In genomic region chr16:73714976-73715375, GRCh38 we compare ENCODE assay signal across 26 cellular contexts.
A peak's percentile ranks its signal among the peaks of the same experiment; 100 is the strongest.
DNase-seq lines count a peak whose midpoint lies in the region; ATAC-seq, FAIRE-seq and TF ChIP-seq lines count a peak whose summit lies in the region.
"Had no signal": no experiment of that assay in that cellular context is flagged by ENCODE, and none has a peak within 500 bp of the region (broad histone marks: within the 10 kb centered on the region; RNA-seq: fewer than 3 reads in every experiment).

No MANE protein-coding gene starts in this region.

- no peaks in the 10 kb centered on the region for H3K79me1 ChIP-seq in mesenchymal stem cell (replicated peaks; ENCODE audit: low read length, poor library complexity, severe bottlenecking)

- no peak overlapping the region for H3K4me3 Mint-ChIP-seq in GM23338
- H3K4me3 Mint-ChIP-seq: CD4-positive, alpha-beta T cell had no signal

- no peaks in the 10 kb centered on the region; the same call in 2 of the 3 replicates for H3K9me3 Mint-ChIP-seq in GM23338

- H2BK120ac ChIP-seq in mesenchymal stem cell (ENCODE audit: low read depth, low read length) = no peak overlapping the region

- no peaks in the 10 kb centered on the region for H3F3A ChIP-seq in GM23338 (replicated peaks; ENCODE audit: low read depth)

- no TSS peak for BruUV-seq in GM12878 (replicated peaks; lab: Mats Ljungman, UMichigan)

- no peak overlapping the region for H4K8ac ChIP-seq in mesenchymal stem cell (ENCODE audit: low read length)

- TF ChIP-seq EP300 in GM12878 (IDR thresholded peaks at IDR 0.05; ENCODE audit: borderline replicate concordance in 1 of 2, control insufficient read depth in 1 of 2, low read depth in 2 of 2, low read length in 2 of 2) = no peak

- H3K4me2 ChIP-seq in GM23338 (no peak overlapping the region), GM12878 (ENCODE audit: control insufficient read depth, insufficient read depth) (no peak overlapping the region), mesenchymal stem cell (ENCODE audit: low read length, poor library complexity, severe bottlenecking) (no peak overlapping the region)
- H3K4me2 ChIP-seq: BLaER1 treated with 17β-estradiol and CSF1 and Interleukin-3, amounts not matched to agents 10 nM and 100 nM had no signal

- no peak for TF ChIP-seq RAD21 in GM12878 (IDR thresholded peaks at IDR 0.05; ENCODE audit: insufficient read depth, low read depth, low read length)

- POLR2A ChIA-PET in GM12878 (lab: Charles Lee) = no interaction called here

- TF ChIP-seq CTCF in GM12864 (IDR thresholded peaks at IDR 0.05; ENCODE audit: low read depth, low read length, missing control alignments) (no peak), GM23338 (conservative IDR thresholded peaks at IDR 0.05; ENCODE audit: low read depth in 2 of 2) (no peak), GM12878 (IDR thresholded peaks at IDR 0.05 in 2 of 3, conservative IDR thresholded peaks at IDR 0.05 in 1 of 3; ENCODE audit: control insufficient read depth in 2 of 3, extremely low read depth in 1 of 3, insufficient read depth in 1 of 3, low read depth in 3 of 3, low read length in 3 of 3) (no peak)

- H3K4me1 ChIP-seq in GM23338 (ENCODE audit: insufficient read depth) (peaks cover 29% of the 10 kb centered on the region), GM12878 (ENCODE audit: control insufficient read depth, insufficient read depth, low read length) (no peaks in the 10 kb centered on the region; the same call in 1 of the 2 replicates), mesenchymal stem cell (ENCODE audit: control insufficient read depth, insufficient read depth, low read depth, low read length) (no peaks in the 10 kb centered on the region)
- H3K4me1 ChIP-seq in effector memory CD4-positive, alpha-beta T cell (ENCODE audit: control insufficient read depth, insufficient read depth, low read length, poor library complexity, severe bottlenecking) = no peaks in the 10 kb centered on the region

- no peaks in the 10 kb centered on the region for H3K36me3 ChIP-seq in GM23338 (ENCODE audit: insufficient read depth)
- no peaks in the 10 kb centered on the region for H3K36me3 ChIP-seq in GM12878 (ENCODE audit: control insufficient read depth in 2 of 2, insufficient read depth in 2 of 2, low read length in 1 of 2)
- H3K36me3 ChIP-seq in mesenchymal stem cell (ENCODE audit: control insufficient read depth in 1 of 2, insufficient read depth in 2 of 2, low read depth in 1 of 2, low read length in 2 of 2) = no peaks in the 10 kb centered on the region
- H3K36me3 ChIP-seq in effector memory CD4-positive, alpha-beta T cell (ENCODE audit: control insufficient read depth, insufficient read depth, low read length) = no peaks in the 10 kb centered on the region
- H3K36me3 ChIP-seq: BLaER1 treated with 17β-estradiol and CSF1 and Interleukin-3, amounts not matched to agents 10 nM and 100 nM had no signal

- H2BK15ac ChIP-seq in mesenchymal stem cell (ENCODE audit: low read depth, poor library complexity, severe bottlenecking) = no peak overlapping the region

- 33% methylated on average over 8 of the region's 8 CpGs for WGBS in GM12878 (ENCODE audit: insufficient coverage, insufficient replicate concordance, low lambda C conversion rate, missing lambda C conversion rate)
- WGBS in mesenchymal stem cell = 86% methylated on average over 8 of the region's 8 CpGs

- H3K27me3 ChIP-seq in GM23338 (ENCODE audit: insufficient read depth) = no peaks in the 10 kb centered on the region
- H3K27me3 ChIP-seq in GM12878 (replicated peaks in 1 of 2; ENCODE audit: control insufficient read depth in 2 of 2, insufficient read depth in 2 of 2, low read length in 1 of 2) = no peaks in the 10 kb centered on the region
- no peaks in the 10 kb centered on the region for H3K27me3 ChIP-seq in mesenchymal stem cell (ENCODE audit: control insufficient read depth in 1 of 2, insufficient read depth in 1 of 2, low read length in 2 of 2)
- no peaks in the 10 kb centered on the region for H3K27me3 ChIP-seq in effector memory CD4-positive, alpha-beta T cell (replicated peaks; ENCODE audit: control insufficient read depth, insufficient read depth, low read length, poor library complexity, severe bottlenecking)
- H3K27me3 ChIP-seq: BLaER1 treated with 17β-estradiol and CSF1 and Interleukin-3, amounts not matched to agents 10 nM and 100 nM had no signal

- no peak overlapping the region for H4K91ac ChIP-seq in mesenchymal stem cell (ENCODE audit: low read length)

- no peak overlapping the region for H3K27ac ChIP-seq in GM23338 (ENCODE audit: low read depth)
- H3K27ac ChIP-seq in GM12878 (ENCODE audit: control insufficient read depth, insufficient read depth) = no peak overlapping the region
- H3K27ac ChIP-seq in mesenchymal stem cell (ENCODE audit: low read length, poor library complexity, severe bottlenecking) = no peak overlapping the region
- H3K27ac ChIP-seq in effector memory CD4-positive, alpha-beta T cell (ENCODE audit: insufficient read depth, low read length, poor library complexity, severe bottlenecking) = no peak overlapping the region
- H3K27ac ChIP-seq: BLaER1 treated with 17β-estradiol and CSF1 and Interleukin-3, amounts not matched to agents 10 nM and 100 nM; RWPE1 had no signal

- H4K20me1 ChIP-seq in GM23338 (replicated peaks; ENCODE audit: insufficient read depth) (no peaks in the 10 kb centered on the region), GM12878 (ENCODE audit: control insufficient read depth, insufficient read depth) (no peaks in the 10 kb centered on the region)
- H4K20me1 ChIP-seq: BLaER1 treated with 17β-estradiol and CSF1 and Interleukin-3, amounts not matched to agents 10 nM and 100 nM had no signal

- TF ChIP-seq POLR2A in GM12878 (IDR thresholded peaks at IDR 0.05; ENCODE audit: low read depth, low read length) = no peak

- SMC1A ChIA-PET in GM12878 (lab: Charles Lee; ENCODE audit: uncharacterized antibody, unreplicated experiment) = interaction anchor here (0.9 kb wide), 1 partner anchor 8 kb away, joined by 4 read pairs; no protein-coding TSS in a partner anchor

- ATAC-seq in GM23338 (no peak), GM12878 (peak; percentile 45)
- ATAC-seq: Panc1 had no signal

- no peak overlapping the region for H3K23ac ChIP-seq in mesenchymal stem cell (ENCODE audit: low read length in 2 of 2)

- H3K36me3 Mint-ChIP-seq in GM23338 (ENCODE audit: low read depth) = no peaks in the 10 kb centered on the region

- no peak overlapping the region for H2BK12ac ChIP-seq in mesenchymal stem cell (ENCODE audit: low read length in 2 of 2)

- H3K9me3 ChIP-seq in GM12878 (replicated peaks; ENCODE audit: control insufficient read depth, insufficient read depth, low read length) = no peaks in the 10 kb centered on the region
- H3K9me3 ChIP-seq in mesenchymal stem cell (ENCODE audit: control insufficient read depth, low read length) = no peaks in the 10 kb centered on the region
- H3K9me3 ChIP-seq in effector memory CD4-positive, alpha-beta T cell (ENCODE audit: control insufficient read depth, low read length) = no peaks in the 10 kb centered on the region
- H3K9me3 ChIP-seq: BLaER1 treated with 17β-estradiol and CSF1 and Interleukin-3, amounts not matched to agents 10 nM and 100 nM had no signal

- no peak overlapping the region for H2AK5ac ChIP-seq in mesenchymal stem cell (ENCODE audit: low read length, severe bottlenecking)

- H3K4me1 Mint-ChIP-seq in GM23338 = peaks cover 52% of the 10 kb centered on the region

- no peak overlapping the region for H2BK5ac ChIP-seq in mesenchymal stem cell (ENCODE audit: low read depth, low read length, poor library complexity, severe bottlenecking)

- no peak for FAIRE-seq in GM12878 (lab: Jason Lieb, UNC)
- FAIRE-seq: A204.1, D721Med, GM12891, GM19239 had no signal

- H3K27me3 Mint-ChIP-seq in GM23338 (ENCODE audit: insufficient read depth, low read depth, poor library complexity) = peaks cover 5% of the 10 kb centered on the region
- H3K27me3 Mint-ChIP-seq: CD4-positive, alpha-beta T cell had no signal

- H2AFZ ChIP-seq in GM23338 (peak overlapping the region; percentile 86), GM12878 (ENCODE audit: control insufficient read depth, low read depth, low read length) (no peak overlapping the region), mesenchymal stem cell (ENCODE audit: low read depth, low read length) (no peak overlapping the region)

- H3K9ac ChIP-seq in GM12878 (ENCODE audit: control insufficient read depth, insufficient read depth, low read length) (no peak overlapping the region), mesenchymal stem cell (ENCODE audit: low read length) (peak overlapping the region; percentile 14)
- H3K9ac ChIP-seq: BLaER1 treated with 17β-estradiol and CSF1 and Interleukin-3, amounts not matched to agents 10 nM and 100 nM had no signal

- H3K27ac Mint-ChIP-seq in GM23338 = no peak overlapping the region
- H3K27ac Mint-ChIP-seq: CD4-positive, alpha-beta T cell had no signal

- intact Hi-C loops in GM12878 (cut with micrococcal nuclease; ENCODE audit: unreplicated experiment) = no loop called here

- no peak overlapping the region for H3K18ac ChIP-seq in mesenchymal stem cell (ENCODE audit: low read depth in 1 of 2, low read length in 2 of 2)

- H3K79me2 ChIP-seq in GM23338 (replicated peaks; ENCODE audit: insufficient read depth) = no peaks in the 10 kb centered on the region
- no peaks in the 10 kb centered on the region for H3K79me2 ChIP-seq in GM12878 (ENCODE audit: control insufficient read depth, insufficient read depth, low read length)

- CTCF ChIA-PET in GM12878 (lab: Yijun Ruan, JAX) = no interaction called here

- no peak overlapping the region for H3K14ac ChIP-seq in mesenchymal stem cell (ENCODE audit: low read length in 2 of 2)

- H3K4me3 ChIP-seq in GM12864 (ENCODE audit: low read depth, low read length) = no peak overlapping the region
- no peak overlapping the region for H3K4me3 ChIP-seq in GM23338
- no peak overlapping the region for H3K4me3 ChIP-seq in GM12878
- peak overlapping the region in 1 of 2 experiments; percentile 43 for H3K4me3 ChIP-seq in mesenchymal stem cell (ENCODE audit: insufficient read depth in 1 of 2, low read depth in 1 of 2, low read length in 2 of 2)
- H3K4me3 ChIP-seq in effector memory CD4-positive, alpha-beta T cell (ENCODE audit: insufficient read depth, low read depth, low read length, poor library complexity, severe bottlenecking) = no peak overlapping the region
- H3K4me3 ChIP-seq: BLaER1 treated with 17β-estradiol and CSF1 and Interleukin-3, amounts not matched to agents 10 nM and 100 nM had no signal

- RAD21 ChIA-PET in GM12878 (lab: Charles Lee; ENCODE audit: unreplicated experiment) = interaction anchor here (1.0 to 1.2 kb wide), 2 partner anchors 163 to 179 kb away, joined by 3 to 4 read pairs; no protein-coding TSS in a partner anchor

- 0 out of 2 replicates have a peak, but pooled peaks cover 2% of the 10 kb centered on the region for H3K9me2 ChIP-seq in GM23338 (ENCODE audit: insufficient read depth)

- DNase-seq in GM12864 (ENCODE audit: low read depth) (peak; percentile 18), GM23338 (ENCODE audit: low spot score) (no peak), GM12878 (ENCODE audit: low read depth, low spot score) (no peak), mesenchymal stem cell (no peak), T-helper 2 cell (no peak), HuH-7.5 (ENCODE audit: low spot score) (no peak)
- DNase-seq in effector memory CD4-positive, alpha-beta T cell = no peak
- DNase-seq: AML-193; CD4-positive, alpha-beta T cell; H7; Karpas-422; NCI-H1092 treated with DMSO at 0.1 percent for 48 hours; NCI-H1436 treated with DMSO at 0.1 percent for 48 hours; NCI-H187 treated with DMSO at 0.1 percent for 48 hours; NCI-H2171 treated with DMSO at 0.1 percent for 48 hours; NCI-H446 treated with DMSO at 0.1 percent for 48 hours; NCI-H526 treated with DMSO at 0.1 percent for 48 hours; SHP77; T-helper 1 cell had no signal

- in situ Hi-C loops in GM12878 (cut with MboI) = no loop called here

- H3K4ac ChIP-seq in mesenchymal stem cell (ENCODE audit: low read depth in 1 of 2, low read length in 2 of 2) = no peak overlapping the region
